Comparison of ENCODE assay signal across 16 cellular contexts in genomic region chr18:50747849-50748242, GRCh38.
DNase-seq lines count a peak whose midpoint lies in the region; FAIRE-seq and TF ChIP-seq lines count a peak whose summit lies in the region.
"Had no signal": no experiment of that assay in that cellular context is flagged by ENCODE, and none has a peak within 500 bp of the region (broad histone marks: within the 10 kb centered on the region; RNA-seq: fewer than 3 reads in every experiment).

No MANE protein-coding gene starts in this region.

- 0 out of 2 replicates have a peak overlapping the region, but pooled peaks have one; percentile 22 for H2BK12ac ChIP-seq in H1 (ENCODE audit: low read depth, low read length)

- no peaks in the 10 kb centered on the region for H3K36me3 Mint-ChIP-seq in nephron (ENCODE audit: low read depth)
- H3K36me3 Mint-ChIP-seq: CD8-positive, alpha-beta T cell had no signal

- DNase-seq in cardiac muscle cell (ENCODE audit: low read depth in 1 of 2, low spot score in 1 of 2), result no peak
- no peak for DNase-seq in cardiac septum (ENCODE audit: low spot score)
- DNase-seq in H1 (ENCODE audit: low read depth in 1 of 2, low spot score in 2 of 2), result no peak
- DNase-seq in smooth muscle cell (lab: John Stamatoyannopoulos, UW; ENCODE audit: unreplicated experiment), result no peak
- DNase-seq in cerebellar cortex (ENCODE audit: low spot score), result no peak
- no peak for DNase-seq in RCC 7860 (ENCODE audit: low spot score)
- no peak for DNase-seq in NCI-H446 (lab: John Stamatoyannopoulos, UW)
- DNase-seq: CD8-positive, alpha-beta T cell; KG1; NCI-H1436 treated with DMSO at 0.1 percent for 48 hours; NCI-H2029 treated with DMSO at 0.1 percent for 48 hours; NCI-H510A had no signal

- H2BK5ac ChIP-seq in H1 (ENCODE audit: low read depth, low read length), result peak overlapping the region; percentile 11; the same call in 1 of the 2 replicates

- no peak for FAIRE-seq in H1 (lab: Jason Lieb, UNC)
- no peak for FAIRE-seq in RCC 7860 (lab: Jason Lieb, UNC)
- FAIRE-seq: HepG2 had no signal

- no peak overlapping the region; the same call in 1 of the 2 replicates for H3K18ac ChIP-seq in H1 (ENCODE audit: extremely low read depth, low read length)

- H4K5ac ChIP-seq in H1 (ENCODE audit: insufficient read length, low read depth, low read length), result peak overlapping the region; percentile 6

- no peaks in the 10 kb centered on the region for H3K9me3 ChIP-seq in cardiac muscle cell (ENCODE audit: low read depth)
- 0 out of 4 replicates have a peak, but pooled peaks cover 0 to 5% of the 10 kb centered on the region in 2 experiments for H3K9me3 ChIP-seq in H1 (ENCODE audit: insufficient read depth in 2 of 2, low read depth in 1 of 2, low read length in 1 of 2)
- H3K9me3 ChIP-seq in smooth muscle cell (replicated peaks; ENCODE audit: low read depth), result no peaks in the 10 kb centered on the region
- H3K9me3 ChIP-seq: HAP-1 had no signal

- H3K79me1 ChIP-seq in H1 (ENCODE audit: low read depth, low read length), result no peaks in the 10 kb centered on the region

- no peak for TF ChIP-seq RAD21 in H1 (IDR thresholded peaks at IDR 0.05 in 1 of 2, conservative IDR thresholded peaks at IDR 0.05 in 1 of 2; ENCODE audit: low read depth in 2 of 2, low read length in 2 of 2)

- no peak overlapping the region for H3K56ac ChIP-seq in H1 (replicated peaks; ENCODE audit: insufficient read length, low read depth, low read length)

- H3K23ac ChIP-seq in H1 (ENCODE audit: insufficient read length), result no peak overlapping the region

- H2BK120ac ChIP-seq in H1 (replicated peaks; ENCODE audit: low read depth, low read length), result peak overlapping the region; percentile 80

- no peak for TF ChIP-seq POLR2A in H1 (IDR thresholded peaks at IDR 0.05; ENCODE audit: control extremely low read depth in 1 of 2, low read depth in 2 of 2, low read length in 2 of 2)

- no peak overlapping the region for H2AK5ac ChIP-seq in H1 (ENCODE audit: low read depth, low read length)

- H3K4me3 Mint-ChIP-seq in nephron, result peak overlapping the region in 1 of 3 experiments; percentile 22
- H3K4me3 Mint-ChIP-seq: CD8-positive, alpha-beta T cell had no signal

- H3K9me3 Mint-ChIP-seq in nephron, result peaks cover 8% of the 10 kb centered on the region
- H3K9me3 Mint-ChIP-seq: CD8-positive, alpha-beta T cell had no signal

- no peaks in the 10 kb centered on the region for H3K27me3 Mint-ChIP-seq in nephron (ENCODE audit: low read depth)

- no peaks in the 10 kb centered on the region for H4K20me1 ChIP-seq in H1 (replicated peaks in 1 of 2; ENCODE audit: control insufficient read depth in 1 of 2, insufficient read depth in 2 of 2, low read length in 2 of 2)
- no peaks in the 10 kb centered on the region for H4K20me1 ChIP-seq in smooth muscle cell (ENCODE audit: low read depth)
- H4K20me1 ChIP-seq: BLaER1 had no signal

- no peak overlapping the region for H3K4ac ChIP-seq in H1 (replicated peaks; ENCODE audit: insufficient read length, low read depth, low read length)

- H2BK15ac ChIP-seq in H1 (ENCODE audit: low read length), result no peak overlapping the region

- H3K27ac ChIP-seq in cardiac muscle cell, result peak overlapping the region; percentile 83
- H3K27ac ChIP-seq in H1 (ENCODE audit: low read depth, low read length), result no peak overlapping the region
- no peak overlapping the region for H3K27ac ChIP-seq in smooth muscle cell (ENCODE audit: low read depth)
- H3K27ac ChIP-seq: BLaER1 had no signal

- H3K36me3 ChIP-seq in cardiac muscle cell (no peaks in the 10 kb centered on the region), H1 (ENCODE audit: control insufficient read depth in 2 of 4, insufficient read depth in 4 of 4, low read length in 3 of 4) (no peaks in the 10 kb centered on the region), smooth muscle cell (ENCODE audit: low read depth) (no peaks in the 10 kb centered on the region)
- H3K36me3 ChIP-seq: BLaER1, HAP-1 had no signal

- 40% methylated on average over 1 of the region's 1 CpG; no CpG with 5 or more reads in 1 of the 2 experiments for WGBS in H1 (ENCODE audit: extremely low coverage in 1 of 2, insufficient coverage in 1 of 2, insufficient read length in 1 of 2, insufficient replicate concordance in 2 of 2, low coverage in 1 of 2, low lambda C conversion rate in 2 of 2, missing lambda C conversion rate in 1 of 2), 2 experiments
- WGBS in smooth muscle cell (ENCODE audit: low lambda C conversion rate), result 0% methylated on average over 1 of the region's 1 CpG

- no peak for TF ChIP-seq EP300 in H1 (IDR thresholded peaks at IDR 0.05; ENCODE audit: borderline replicate concordance in 1 of 2, low read depth in 2 of 2, low read length in 2 of 2)

- POLR2A ChIA-PET in H1 (lab: Charles Lee; ENCODE audit: partially characterized antibody), result no interaction called here

- H3K4me2 ChIP-seq in H1 (ENCODE audit: insufficient read depth in 1 of 2, low read depth in 2 of 2, low read length in 2 of 2) (peak overlapping the region in 1 of 2 experiments; percentile 53; a peak in 1 of 4 replicates), smooth muscle cell (peak overlapping the region; percentile 55)
- H3K4me2 ChIP-seq: BLaER1 had no signal

- H3K9ac ChIP-seq in H1 (replicated peaks in 1 of 4; ENCODE audit: extremely low read depth in 1 of 4, low read depth in 3 of 4, low read length in 3 of 4) (no peak overlapping the region), smooth muscle cell (ENCODE audit: low read depth) (no peak overlapping the region)
- H3K9ac ChIP-seq: BLaER1 had no signal

- H3K27me3 ChIP-seq in cardiac muscle cell (no peaks in the 10 kb centered on the region), H1 (replicated peaks in 1 of 4; ENCODE audit: control insufficient read depth in 3 of 4, extremely low read depth in 1 of 4, insufficient read depth in 3 of 4, low read length in 3 of 4) (no peaks in the 10 kb centered on the region), smooth muscle cell (ENCODE audit: low read depth) (peaks cover 3% of the 10 kb centered on the region)
- H3K27me3 ChIP-seq: BLaER1 had no signal

- peak overlapping the region; percentile 85 to 89 (median 89) for H3K27ac Mint-ChIP-seq in nephron
- H3K27ac Mint-ChIP-seq: CD8-positive, alpha-beta T cell had no signal

- no peak overlapping the region for H2BK20ac ChIP-seq in H1 (ENCODE audit: low read length)

- H3K23me2 ChIP-seq in H1 (ENCODE audit: low read depth, low read length), result no peaks in the 10 kb centered on the region

- H4K91ac ChIP-seq in H1 (replicated peaks; ENCODE audit: insufficient read length, low read length), result peak overlapping the region; percentile 22

- H3K79me2 ChIP-seq in H1 (ENCODE audit: control insufficient read depth in 1 of 2, insufficient read depth in 2 of 2, low read length in 2 of 2), result no peaks in the 10 kb centered on the region
- H3K79me2 ChIP-seq in smooth muscle cell (ENCODE audit: low read depth), result no peaks in the 10 kb centered on the region

- H3K4me1 ChIP-seq in cardiac muscle cell (ENCODE audit: low read depth), result peaks cover 32% of the 10 kb centered on the region
- H3K4me1 ChIP-seq in H1 (replicated peaks in 1 of 4; ENCODE audit: control insufficient read depth in 3 of 4, insufficient read depth in 4 of 4, low read length in 3 of 4), result peaks cover 3 to 18% (median 12%) of the 10 kb centered on the region in 4 experiments; a peak in 5 of 7 replicates
- H3K4me1 ChIP-seq in smooth muscle cell (ENCODE audit: low read depth), result peaks cover 22% of the 10 kb centered on the region
- H3K4me1 ChIP-seq: BLaER1, HAP-1 had no signal

- H2AFZ ChIP-seq in H1 (ENCODE audit: low read length), result peak overlapping the region; percentile 35; the same call in 1 of the 2 replicates
- no peak overlapping the region for H2AFZ ChIP-seq in smooth muscle cell (ENCODE audit: low read depth)

- peaks cover 82% of the 10 kb centered on the region for H3K4me1 Mint-ChIP-seq in nephron

- H3K4me3 ChIP-seq in cardiac muscle cell, result no peak overlapping the region
- H3K4me3 ChIP-seq in H1 (ENCODE audit: extremely low read depth in 1 of 4, insufficient read depth in 2 of 4, low read depth in 3 of 4, low read length in 4 of 4), result no peak overlapping the region; a peak in 1 of 8 replicates
- no peak overlapping the region for H3K4me3 ChIP-seq in smooth muscle cell
- H3K4me3 ChIP-seq: BLaER1, HAP-1 had no signal

- CTCF ChIA-PET in H1 (lab: Charles Lee; ENCODE audit: partially characterized antibody), result interaction anchor here (0.6 to 1.2 kb wide), 3 partner anchors 46 to 73 kb away, joined by 3 to 4 read pairs (median 3); no protein-coding TSS in a partner anchor

- no peak overlapping the region for H3K14ac ChIP-seq in H1 (ENCODE audit: insufficient read length)

- H3F3A ChIP-seq in smooth muscle cell (ENCODE audit: low read depth), result peaks cover 3% of the 10 kb centered on the region

- H4K8ac ChIP-seq in H1 (ENCODE audit: extremely low read depth, insufficient read depth, low read length), result peak overlapping the region; percentile 85

- intact Hi-C loops in cardiac septum (cut with DNase I), result no loop called here

- no peak for TF ChIP-seq CTCF in cardiac muscle cell (IDR thresholded peaks at IDR 0.05; ENCODE audit: low read depth, low read length)
- no peak for TF ChIP-seq CTCF in H1 (IDR thresholded peaks at IDR 0.05; ENCODE audit: control extremely low read depth in 1 of 3, insufficient read depth in 1 of 3, low read depth in 1 of 3, low read length in 3 of 3)
- TF ChIP-seq CTCF in nephron (IDR thresholded peaks at IDR 0.05; ENCODE audit: unreplicated experiment in 3 of 3), result no peak
- no peak for TF ChIP-seq CTCF in smooth muscle cell (IDR thresholded peaks at IDR 0.05; ENCODE audit: borderline replicate concordance, insufficient read depth, poor library complexity, severe bottlenecking)

TF ChIP-seq in H1, 55 proteins besides CTCF, POLR2A, EP300 and RAD21:
- TF ChIP-seq GTF2F1 (IDR thresholded peaks at IDR 0.05; ENCODE audit: borderline replicate concordance, low read depth, low read length) (no peak), RNF2 (IDR thresholded peaks at IDR 0.05; ENCODE audit: borderline replicate concordance, low read depth, low read length, missing control alignments, poor library complexity, severe bottlenecking) (no peak), CEBPB (IDR thresholded peaks at IDR 0.05; ENCODE audit: low read depth, low read length) (no peak), CHD2 (IDR thresholded peaks at IDR 0.05; ENCODE audit: low read length) (no peak)
